ENCODE assay signal across 10 cellular contexts in genomic region chr17:61065263-61065773, GRCh38.
DNase-seq lines count a peak whose midpoint lies in the region; ATAC-seq, FAIRE-seq and TF ChIP-seq lines count a peak whose summit lies in the region.
"Had no signal": no experiment of that assay in that cellular context is flagged by ENCODE, and none has a peak within 500 bp of the region (broad histone marks: within the 10 kb centered on the region; RNA-seq: fewer than 3 reads in every experiment).

No MANE protein-coding gene starts in this region.

- no peaks in the 10 kb centered on the region for H3K9me2 ChIP-seq in PC-3 (replicated peaks; ENCODE audit: low read length)

- ATAC-seq in PC-3 = peak; percentile 35
- ATAC-seq in lower lobe of right lung = no peak
- ATAC-seq: T-cell had no signal

- H3K36me3 ChIP-seq in PC-3 (ENCODE audit: low read depth, low read length) (no peaks in the 10 kb centered on the region), lower lobe of right lung (no peaks in the 10 kb centered on the region)

- no peak overlapping the region for H3K27ac ChIP-seq in PC-3 (ENCODE audit: low read length)
- no peak overlapping the region for H3K27ac ChIP-seq in lower lobe of right lung

- H3K4me1 ChIP-seq in PC-3 (ENCODE audit: insufficient read depth, low read length) (no peaks in the 10 kb centered on the region), lower lobe of right lung (peaks cover 16% of the 10 kb centered on the region)

- H3K4me2 ChIP-seq in PC-3 (ENCODE audit: low read length) = no peak overlapping the region

- H3K4me1 Mint-ChIP-seq in Calu3 (ENCODE audit: low read depth, unreplicated experiment) = no peaks in the 10 kb centered on the region

- H3K9me3 ChIP-seq in PC-3 (ENCODE audit: low read length) (no peaks in the 10 kb centered on the region), lower lobe of right lung (no peaks in the 10 kb centered on the region)

- no peaks in the 10 kb centered on the region for H3K79me2 ChIP-seq in PC-3 (ENCODE audit: low read length)

- DNase-seq in GM18507 (ENCODE audit: extremely low spot score, insufficient read length, low read depth) = no peak
- no peak for DNase-seq in PC-3
- peak; percentile 12 for DNase-seq in foreskin melanocyte
- peak; percentile 57 for DNase-seq in retinal pigment epithelial cell (ENCODE audit: low read depth)
- DNase-seq in Calu3 = no peak
- no peak for DNase-seq in lower lobe of right lung
- no peak for DNase-seq in cerebellar nuclear complex (lab: John Stamatoyannopoulos, UW)
- DNase-seq: cortex of kidney, NCI-H187 treated with DMSO at 0.1 percent for 48 hours, T-cell had no signal

- FAIRE-seq in GM18507 (lab: Jason Lieb, UNC) = peak; percentile 68

- H3K4me3 ChIP-seq in PC-3 (ENCODE audit: low read length) (no peak overlapping the region), retinal pigment epithelial cell (ENCODE audit: low read length) (no peak overlapping the region), lower lobe of right lung (no peak overlapping the region)

- H3K27me3 Mint-ChIP-seq in Calu3 (ENCODE audit: unreplicated experiment) = no peaks in the 10 kb centered on the region
- H3K27me3 Mint-ChIP-seq: T-cell had no signal

- no peak overlapping the region for H3K4me3 Mint-ChIP-seq in Calu3 (ENCODE audit: low read depth, unreplicated experiment)
- H3K4me3 Mint-ChIP-seq: T-cell had no signal

- no peak overlapping the region for H2AFZ ChIP-seq in PC-3 (ENCODE audit: low read length)

- no peaks in the 10 kb centered on the region for H3K36me3 Mint-ChIP-seq in Calu3 (ENCODE audit: insufficient read depth, unreplicated experiment)

- intact Hi-C loops in PC-3 (cut with micrococcal nuclease) (no loop called here), Calu3 (cut with micrococcal nuclease; ENCODE audit: unreplicated experiment) (no loop called here), lower lobe of right lung (cut with DNase I) (no loop called here)

- H3K27me3 ChIP-seq in PC-3 (ENCODE audit: low read length) = no peaks in the 10 kb centered on the region
- no peaks in the 10 kb centered on the region for H3K27me3 ChIP-seq in lower lobe of right lung (ENCODE audit: low read depth)

- POLR2A ChIA-PET in PC-3 (lab: Charles Lee; ENCODE audit: unreplicated experiment) = interaction anchor here (0.7 kb wide), 2 partner anchors 9 to 116 kb away, joined by 4 to 7 read pairs; no protein-coding TSS in a partner anchor

- no peak for TF ChIP-seq CTCF in PC-3 (conservative IDR thresholded peaks at IDR 0.05; ENCODE audit: low read depth, low read length)
- no peak for TF ChIP-seq CTCF in retinal pigment epithelial cell (conservative IDR thresholded peaks at IDR 0.05; ENCODE audit: low read depth, low read length)
- no peak for TF ChIP-seq CTCF in Calu3 (IDR thresholded peaks at IDR 0.05; ENCODE audit: unreplicated experiment)
- no peak for TF ChIP-seq CTCF in lower lobe of right lung (IDR thresholded peaks at IDR 0.05)

- no peak overlapping the region for H3K9ac ChIP-seq in PC-3 (ENCODE audit: low read length)

- BruUV-seq in PC-3 (replicated peaks; lab: Mats Ljungman, UMichigan) = no TSS peak
- no TSS peak for BruUV-seq in Calu3 (replicated peaks; lab: Mats Ljungman, UMichigan)

- no peaks in the 10 kb centered on the region for H4K20me1 ChIP-seq in PC-3 (ENCODE audit: low read length)

- CTCF ChIA-PET in PC-3 (lab: Charles Lee) = interaction anchor here (0.6 to 0.7 kb wide), 2 partner anchors 294 to 834 kb away, joined by 4 to 11 read pairs; no protein-coding TSS in a partner anchor
- CTCF ChIA-PET in Calu3 (lab: Charles Lee) = no interaction called here

- no peaks in the 10 kb centered on the region for H3K9me3 Mint-ChIP-seq in Calu3 (ENCODE audit: low read depth, unreplicated experiment)
- H3K9me3 Mint-ChIP-seq: T-cell had no signal

- H3K27ac Mint-ChIP-seq in Calu3 (ENCODE audit: unreplicated experiment) = no peak overlapping the region
- H3K27ac Mint-ChIP-seq: T-cell had no signal

- no peaks in the 10 kb centered on the region for H3F3A ChIP-seq in PC-3 (ENCODE audit: low read length, unreplicated experiment)

Comparison
In these comparisons a context has a peak if more than half of its experiments do, and no peak if none do; other contexts are left out.
1. DNase-seq: peak in foreskin melanocyte (single experiment) and retinal pigment epithelial cell (single experiment); none in GM18507 (single experiment), PC-3 (single experiment), Calu3 (single experiment), lower lobe of right lung (single experiment) and cerebellar nuclear complex (0 of 2).